8 cellular contexts compared by ENCODE assay signal in genomic region chr5:142063878-142064331, GRCh38. TPM values are rescaled to one million over a fixed set of nuclear protein-coding genes. Genes with fewer than 3 reads are reported as not detected.
DNase-seq lines count a peak whose midpoint lies in the region; ATAC-seq, FAIRE-seq and TF ChIP-seq lines count a peak whose summit lies in the region.

No MANE protein-coding gene starts in this region.

- in situ Hi-C loops in GM13977 (cut with MboI; ENCODE audit: low pct_unique_long_range_greater_than_20kb, low sequenced_read_pairs, unreplicated experiment): no loop called here

- H3K36me3 Mint-ChIP-seq in T-helper 2 cell treated with Interferon-gamma antibody and Interleukin-4, amounts not matched to agents 5 μg/mL and 100 μg/mL, for 36 hours (ENCODE audit: low read depth): no peaks in the 10 kb centered on the region
- H3K36me3 Mint-ChIP-seq in stimulated activated naive CD8-positive, alpha-beta T cell treated with anti-CD3 and anti-CD28 coated beads, Interleukin-15, Interleukin-2, amounts not matched to agents 100 ng/mL and 50 ng/mL, for 24 hours (ENCODE audit: low read depth): no peaks in the 10 kb centered on the region

- intact Hi-C loops in left lung (cut with DNase I): no loop called here

- H3K27me3 ChIP-seq in AG04450 (ENCODE audit: control insufficient read depth, insufficient read depth, low read length) (peaks cover 13% of the 10 kb centered on the region), left lung (no peaks in the 10 kb centered on the region)

- H3K4me3 ChIP-seq in AG04450 (ENCODE audit: low read depth, low read length) (peak overlapping the region; percentile 31; the same call in 1 of the 2 replicates), left lung (no peak overlapping the region)

- no peak overlapping the region for H3K4me3 Mint-ChIP-seq in T-helper 2 cell treated with Interferon-gamma antibody and Interleukin-4, amounts not matched to agents 5 μg/mL and 100 μg/mL, for 36 hours
- H3K4me3 Mint-ChIP-seq in stimulated activated naive CD8-positive, alpha-beta T cell treated with anti-CD3 and anti-CD28 coated beads, Interleukin-15, Interleukin-2, amounts not matched to agents 100 ng/mL and 50 ng/mL, for 24 hours: peak overlapping the region; percentile 55

- DNase-seq in AG04450 (ENCODE audit: low read depth, low spot score) (peak; percentile 18), HS-27A (ENCODE audit: low read depth) (peak; percentile 8), cerebellum (ENCODE audit: low spot score) (peak; percentile 95), left lung (peak in 1 of 2 donors; percentile 46), GM13977 (ENCODE audit: low spot score) (no peak), HTR-8/SVneo (ENCODE audit: insufficient read length, low spot score) (no peak)
- DNase-seq in T-helper 2 cell treated with Interferon-gamma antibody and Interleukin-4, amounts not matched to agents 5 μg/mL and 100 μg/mL, for 36 hours (ENCODE audit: low spot score): no peak

- FAIRE-seq in HTR-8/SVneo (lab: Jason Lieb, UNC): no peak

- H3K9me3 Mint-ChIP-seq in T-helper 2 cell treated with Interferon-gamma antibody and Interleukin-4, amounts not matched to agents 5 μg/mL and 100 μg/mL, for 36 hours: no peaks in the 10 kb centered on the region
- no peaks in the 10 kb centered on the region for H3K9me3 Mint-ChIP-seq in stimulated activated naive CD8-positive, alpha-beta T cell treated with anti-CD3 and anti-CD28 coated beads, Interleukin-15, Interleukin-2, amounts not matched to agents 100 ng/mL and 50 ng/mL, for 24 hours

- no peaks in the 10 kb centered on the region for H3K27me3 Mint-ChIP-seq in T-helper 2 cell treated with Interferon-gamma antibody and Interleukin-4, amounts not matched to agents 5 μg/mL and 100 μg/mL, for 36 hours (ENCODE audit: low read depth)
- H3K27me3 Mint-ChIP-seq in stimulated activated naive CD8-positive, alpha-beta T cell treated with anti-CD3 and anti-CD28 coated beads, Interleukin-15, Interleukin-2, amounts not matched to agents 100 ng/mL and 50 ng/mL, for 24 hours: no peaks in the 10 kb centered on the region

- H3K27ac ChIP-seq in AG04450 (ENCODE audit: low read depth, low read length): peak overlapping the region; percentile 21
- no peak overlapping the region for H3K27ac ChIP-seq in left lung

- H3K4me1 Mint-ChIP-seq in T-helper 2 cell treated with Interferon-gamma antibody and Interleukin-4, amounts not matched to agents 5 μg/mL and 100 μg/mL, for 36 hours (ENCODE audit: low read depth): peaks cover 7% of the 10 kb centered on the region
- peaks cover 15% of the 10 kb centered on the region for H3K4me1 Mint-ChIP-seq in stimulated activated naive CD8-positive, alpha-beta T cell treated with anti-CD3 and anti-CD28 coated beads, Interleukin-15, Interleukin-2, amounts not matched to agents 100 ng/mL and 50 ng/mL, for 24 hours (ENCODE audit: low read depth)

- H3K27ac Mint-ChIP-seq in T-helper 2 cell treated with Interferon-gamma antibody and Interleukin-4, amounts not matched to agents 5 μg/mL and 100 μg/mL, for 36 hours: peak overlapping the region; percentile 22
- H3K27ac Mint-ChIP-seq in stimulated activated naive CD8-positive, alpha-beta T cell treated with anti-CD3 and anti-CD28 coated beads, Interleukin-15, Interleukin-2, amounts not matched to agents 100 ng/mL and 50 ng/mL, for 24 hours: peak overlapping the region; percentile 68

- POLR2A ChIA-PET in AG04450 (lab: Yijun Ruan, JAX): interaction anchor here (0.6 to 0.7 kb wide), 2 partner anchors 91 to 523 kb away, joined by 4 to 6 read pairs; no protein-coding TSS in a partner anchor

- peak; percentile 32 for ATAC-seq in left lung

- no peaks in the 10 kb centered on the region for H3K36me3 ChIP-seq in left lung

- CTCF ChIA-PET in AG04450 (lab: Charles Lee): interaction anchor here (0.8 kb wide), 1 partner anchor 49 kb away, joined by 4 read pairs; no protein-coding TSS in a partner anchor

- TF ChIP-seq CTCF in AG04450 (IDR thresholded peaks at IDR 0.05; ENCODE audit: low read depth, low read length) (no peak), left lung (IDR thresholded peaks at IDR 0.05) (no peak), GM13977 (IDR thresholded peaks at IDR 0.05; ENCODE audit: extremely low read depth, insufficient read depth, missing control alignments) (no peak)

- H3K4me1 ChIP-seq in left lung: peaks cover 4 to 8% of the 10 kb centered on the region in 2 donors

- no peaks in the 10 kb centered on the region for H3K9me3 ChIP-seq in AG04450 (ENCODE audit: control insufficient read depth, insufficient read depth, low read length)
- no peaks in the 10 kb centered on the region for H3K9me3 ChIP-seq in left lung

RNA-seq across cellular contexts. Expression of gene NDFIP1, which starts 44.7 kb away (rescaled TPM):
- polyA plus RNA-seq in AG04450 (2011; rRNA removed): 23.2 and 31.9 TPM in 2 replicates
- polyA minus RNA-seq in AG04450 (2011; rRNA and poly(A)+ RNA removed): 9.4 and 17.5 TPM in 2 replicates
- total RNA-seq in cerebellum (153 TPM), left lung (10 to 100 TPM; 76.5 to 93.1 TPM)

RNA-seq across cellular contexts. Expression of gene GNPDA1, which starts 51.1 kb away (rescaled TPM):
- 26.3 and 33.8 TPM in 2 replicates for polyA plus RNA-seq in AG04450 (2011; rRNA removed)
- 23.3 and 29.6 TPM in 2 replicates for polyA minus RNA-seq in AG04450 (2011; rRNA and poly(A)+ RNA removed)
- 21.1 TPM for total RNA-seq in cerebellum
- total RNA-seq in left lung: 10 to 100 TPM; 43.5 to 54.6 TPM

Comparison
In these comparisons a context has a peak if more than half of its experiments do, and no peak if none do; other contexts are left out.
1. DNase-seq: peak in AG04450 (single experiment), HS-27A (single experiment) and cerebellum (single experiment); none in T-helper 2 cell treated with Interferon-gamma antibody and Interleukin-4, amounts not matched to agents 5 μg/mL and 100 μg/mL, for 36 hours (single experiment), GM13977 (single experiment) and HTR-8/SVneo (single experiment).